In the genomic region with DNA sequence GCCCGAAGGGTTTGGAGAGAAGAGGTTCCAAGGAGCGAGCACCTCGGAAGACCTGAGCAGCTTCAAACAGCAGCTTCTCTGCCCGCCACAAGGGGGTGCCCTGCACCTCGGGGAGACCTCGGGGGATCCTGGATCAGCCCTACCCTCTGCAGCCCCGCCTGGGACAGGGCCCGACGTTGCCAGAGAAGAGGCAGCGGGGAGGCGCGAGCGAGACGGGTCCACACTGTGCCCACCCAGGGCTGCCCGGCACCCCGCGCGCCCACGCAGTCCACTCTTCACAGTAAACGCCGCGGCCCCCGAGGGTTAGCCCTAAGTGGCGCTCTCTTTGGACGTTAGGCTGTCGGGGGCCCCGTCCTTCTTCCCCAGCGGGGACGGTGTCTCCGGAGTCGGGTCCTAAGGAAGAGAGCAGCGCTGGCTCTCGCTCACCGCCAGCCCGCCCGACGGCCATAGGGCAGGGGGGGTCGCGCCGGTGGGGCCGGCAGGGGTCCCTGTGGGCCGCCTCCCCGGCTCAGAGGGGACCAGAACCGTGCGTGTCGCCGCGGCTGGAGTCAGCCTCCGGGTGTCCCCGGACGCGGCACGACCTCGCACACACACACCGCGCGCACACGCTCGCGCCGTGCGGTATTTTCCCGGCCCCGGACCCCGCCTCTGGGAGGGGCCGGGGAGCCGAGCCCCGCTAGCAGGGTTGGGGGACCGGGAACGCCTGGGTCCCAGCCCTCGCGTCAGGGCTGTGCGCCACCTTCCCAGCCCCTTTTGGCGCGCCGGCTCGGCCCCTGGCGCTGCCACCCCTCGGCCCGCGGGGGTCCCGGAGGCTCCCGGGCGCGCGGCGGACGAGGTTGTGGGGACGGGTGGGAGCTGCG, we compare ENCODE assay signal across 1 cellular context.
A peak's percentile ranks its signal among the peaks of the same experiment; 100 is the strongest.
TF ChIP-seq lines count a peak whose summit lies in the region.

No MANE protein-coding gene starts in this region.

TF ChIP-seq in H1, 55 proteins besides CTCF, POLR2A, EP300 and RAD21:
- TF ChIP-seq TAF7 (optimal IDR thresholded peaks at IDR 0.05; ENCODE audit: borderline replicate concordance, low read depth, low read length) (no peak), ZNF274 (IDR thresholded peaks at IDR 0.05; ENCODE audit: borderline replicate concordance, extremely low read depth, low read length) (no peak), JUN (IDR thresholded peaks at IDR 0.05; ENCODE audit: low read depth, low read length) (no peak), SIX5 (IDR thresholded peaks at IDR 0.05; ENCODE audit: low read depth, low read length) (no peak), PHF8 (conservative IDR thresholded peaks at IDR 0.05; ENCODE audit: low read depth, low read length) (no peak), CHD7 (IDR thresholded peaks at IDR 0.05; ENCODE audit: insufficient replicate concordance, low read length) (no peak), YY1 (IDR thresholded peaks at IDR 0.05; ENCODE audit: low read depth, low read length) (no peak), TCF12 (IDR thresholded peaks at IDR 0.05; ENCODE audit: low read depth, low read length) (no peak), KDM1A (IDR thresholded peaks at IDR 0.05; ENCODE audit: borderline replicate concordance, low read length) (peak; percentile 60; the same call in 1 of the 2 replicates), POU5F1 (IDR thresholded peaks at IDR 0.05; ENCODE audit: low read depth, low read length) (no peak), TAF1 (IDR thresholded peaks at IDR 0.05; ENCODE audit: low read depth, low read length) (no peak), SP1 (IDR thresholded peaks at IDR 0.05; ENCODE audit: low read depth, low read length) (no peak), HDAC2 (IDR thresholded peaks at IDR 0.05; ENCODE audit: borderline replicate concordance in 1 of 2, low read depth in 2 of 2, low read length in 2 of 2) (no peak), HDAC6 (IDR thresholded peaks at IDR 0.05; ENCODE audit: low read depth, low read length) (no peak), SRF (IDR thresholded peaks at IDR 0.05; ENCODE audit: low read depth, low read length) (no peak), EZH2 (IDR thresholded peaks at IDR 0.05; ENCODE audit: low read depth, low read length, severe bottlenecking) (peak; percentile 78), ASH2L (IDR thresholded peaks at IDR 0.05; ENCODE audit: low read length) (peak; percentile 50), CHD1 (IDR thresholded peaks at IDR 0.05; ENCODE audit: low read depth, low read length) (no peak), JUND (IDR thresholded peaks at IDR 0.05; ENCODE audit: low read length) (no peak), GTF2F1 (IDR thresholded peaks at IDR 0.05; ENCODE audit: borderline replicate concordance, low read depth, low read length) (no peak), CEBPB (IDR thresholded peaks at IDR 0.05; ENCODE audit: low read depth, low read length) (no peak), CREB1 (IDR thresholded peaks at IDR 0.05) (peak; percentile 83), SIRT6 (IDR thresholded peaks at IDR 0.05; ENCODE audit: low read length) (no peak), SUZ12 (IDR thresholded peaks at IDR 0.05; ENCODE audit: low read length) (peak; percentile 67), RBBP5 (IDR thresholded peaks at IDR 0.05; ENCODE audit: borderline replicate concordance, low read depth, low read length) (0 out of 2 replicates have a peak, but pooled peaks have one; percentile 39), KDM4A (IDR thresholded peaks at IDR 0.05; ENCODE audit: low read depth, low read length, severe bottlenecking) (peak; percentile 81), TEAD4 (IDR thresholded peaks at IDR 0.05; ENCODE audit: low read depth, low read length) (no peak), SIN3A (conservative IDR thresholded peaks at IDR 0.05 in 1 of 2, IDR thresholded peaks at IDR 0.05 in 1 of 2; ENCODE audit: low read depth in 1 of 2, low read length in 2 of 2) (no peak), RNF2 (IDR thresholded peaks at IDR 0.05; ENCODE audit: borderline replicate concordance, low read depth, low read length, missing control alignments, poor library complexity, severe bottlenecking) (peak; percentile 44)
- TF ChIP-seq, protein P1, sequence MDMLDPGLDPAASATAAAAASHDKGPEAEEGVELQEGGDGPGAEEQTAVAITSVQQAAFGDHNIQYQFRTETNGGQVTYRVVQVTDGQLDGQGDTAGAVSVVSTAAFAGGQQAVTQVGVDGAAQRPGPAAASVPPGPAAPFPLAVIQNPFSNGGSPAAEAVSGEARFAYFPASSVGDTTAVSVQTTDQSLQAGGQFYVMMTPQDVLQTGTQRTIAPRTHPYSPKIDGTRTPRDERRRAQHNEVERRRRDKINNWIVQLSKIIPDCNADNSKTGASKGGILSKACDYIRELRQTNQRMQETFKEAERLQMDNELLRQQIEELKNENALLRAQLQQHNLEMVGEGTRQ (IDR thresholded peaks at IDR 0.05; ENCODE audit: low read length), result no peak
